In the genomic region with DNA sequence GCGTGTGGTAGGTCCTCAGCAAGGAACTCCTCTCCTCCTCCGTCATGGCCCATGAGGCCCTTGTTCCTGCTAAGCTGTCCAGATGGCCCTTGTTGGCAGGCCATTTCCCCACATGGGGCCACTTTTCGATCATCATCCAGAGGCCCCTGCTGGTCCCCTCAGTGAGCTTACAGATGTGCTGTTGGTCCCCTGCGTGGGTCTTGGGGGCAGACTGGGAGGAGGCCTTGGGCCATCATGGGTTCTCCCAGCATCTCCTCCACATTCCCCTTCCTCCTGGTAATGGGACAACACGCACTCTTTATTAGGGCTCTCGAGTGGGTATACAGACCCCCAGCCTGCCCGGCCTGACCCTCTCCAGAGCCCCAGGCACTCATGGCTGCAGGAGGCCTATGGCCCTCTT, we compare ENCODE assay signal across 11 cellular contexts.
A peak's percentile ranks its signal among the peaks of the same experiment; 100 is the strongest.
DNase-seq lines count a peak whose midpoint lies in the region; ATAC-seq and TF ChIP-seq lines count a peak whose summit lies in the region.
"Had no signal": no experiment of that assay in that cellular context is flagged by ENCODE, and none has a peak within 500 bp of the region (broad histone marks: within the 10 kb centered on the region; RNA-seq: fewer than 3 reads in every experiment).

No MANE protein-coding gene starts in this region.

- DNase-seq in PC-3 (no peak), neuronal stem cell (ENCODE audit: low spot score) (no peak), SW 1271 (lab: John Stamatoyannopoulos, UW) (no peak)
- DNase-seq: DMS 273 treated with DMSO at 0.1 percent for 48 hours, GOT3, H9, KG1 had no signal

- peaks cover 0 to 55% (median 5%) of the 10 kb centered on the region in 11 experiments; a peak in 8 of 22 replicates for H4K20me1 ChIP-seq in BLaER1 treated with 17β-estradiol and CSF1 and Interleukin-3, amounts not matched to agents 10 nM and 100 nM
- H4K20me1 ChIP-seq in PC-3 (ENCODE audit: low read length) = no peaks in the 10 kb centered on the region

- no peaks in the 10 kb centered on the region for H3K9me3 ChIP-seq in BLaER1 treated with 17β-estradiol and CSF1 and Interleukin-3, amounts not matched to agents 10 nM and 100 nM (replicated peaks in 1 of 11)
- H3K9me3 ChIP-seq in PC-3 (ENCODE audit: low read length) (no peaks in the 10 kb centered on the region), neuronal stem cell (replicated peaks in 1 of 2; ENCODE audit: control insufficient read depth in 2 of 2, insufficient read depth in 1 of 2, low read depth in 1 of 2, low read length in 2 of 2) (no peaks in the 10 kb centered on the region), skeletal muscle tissue (ENCODE audit: control insufficient read depth in 3 of 3, low read length in 3 of 3) (no peaks in the 10 kb centered on the region)

- no CpG with 5 or more reads among the region's 7 CpGs for WGBS in neuronal stem cell (ENCODE audit: extremely low coverage in 2 of 2, insufficient read length in 2 of 2, insufficient replicate concordance in 1 of 2), 2 donors

- no peak overlapping the region for H3K4me3 ChIP-seq in BLaER1 treated with 17β-estradiol and CSF1 and Interleukin-3, amounts not matched to agents 10 nM and 100 nM
- H3K4me3 ChIP-seq in PC-3 (ENCODE audit: low read length) (no peak overlapping the region), neuronal stem cell (ENCODE audit: low read length in 2 of 2) (no peak overlapping the region), skeletal muscle tissue (ENCODE audit: low read length in 3 of 3) (no peak overlapping the region)

- H2AFZ ChIP-seq in PC-3 (ENCODE audit: low read length) (no peak overlapping the region), neuronal stem cell (ENCODE audit: low read length) (no peak overlapping the region)

- H2BK15ac ChIP-seq in neuronal stem cell (ENCODE audit: low read length) = no peak overlapping the region

- H3K27me3 ChIP-seq in BLaER1 treated with 17β-estradiol and CSF1 and Interleukin-3, amounts not matched to agents 10 nM and 100 nM = no peaks in the 10 kb centered on the region
- H3K27me3 ChIP-seq in PC-3 (ENCODE audit: low read length) = no peaks in the 10 kb centered on the region
- H3K27me3 ChIP-seq in neuronal stem cell (ENCODE audit: control insufficient read depth in 3 of 3, insufficient read depth in 3 of 3, low read depth in 1 of 3, low read length in 3 of 3) = peaks cover 0 to 25% (median 0%) of the 10 kb centered on the region in 3 experiments
- no peaks in the 10 kb centered on the region for H3K27me3 ChIP-seq in skeletal muscle tissue (ENCODE audit: control insufficient read depth in 3 of 3, insufficient read depth in 3 of 3, low read length in 3 of 3)

- H4K8ac ChIP-seq in neuronal stem cell (ENCODE audit: low read depth, low read length) = no peak overlapping the region

- no peaks in the 10 kb centered on the region for H3K79me1 ChIP-seq in neuronal stem cell (ENCODE audit: low read depth, low read length)

- H3K36me3 ChIP-seq in BLaER1 treated with 17β-estradiol and CSF1 and Interleukin-3, amounts not matched to agents 10 nM and 100 nM = peaks cover 0 to 18% (median 0%) of the 10 kb centered on the region in 11 experiments; a peak in 5 of 22 replicates
- H3K36me3 ChIP-seq in PC-3 (ENCODE audit: low read depth, low read length) (no peaks in the 10 kb centered on the region), neuronal stem cell (replicated peaks in 1 of 2; ENCODE audit: control insufficient read depth in 2 of 2, insufficient read depth in 2 of 2, low read length in 2 of 2) (no peaks in the 10 kb centered on the region), skeletal muscle tissue (ENCODE audit: control insufficient read depth in 3 of 3, insufficient read depth in 3 of 3, low read length in 3 of 3) (peaks cover 0 to 4% (median 0%) of the 10 kb centered on the region in 3 donors)

- H3K27ac ChIP-seq in BLaER1 treated with 17β-estradiol and CSF1 and Interleukin-3, amounts not matched to agents 10 nM and 100 nM = no peak overlapping the region
- no peak overlapping the region; the same call in 1 of the 2 replicates for H3K27ac ChIP-seq in PC-3 (ENCODE audit: low read length)
- H3K27ac ChIP-seq in neuronal stem cell (replicated peaks; ENCODE audit: low read length) = no peak overlapping the region
- peak overlapping the region; percentile 56 for H3K27ac ChIP-seq in skeletal muscle tissue (ENCODE audit: low read depth, low read length)

- peak overlapping the region; percentile 30 for H2AK5ac ChIP-seq in neuronal stem cell (ENCODE audit: low read depth, low read length)

- H3K4me1 ChIP-seq in BLaER1 treated with 17β-estradiol and CSF1 and Interleukin-3, amounts not matched to agents 10 nM and 100 nM = peaks cover 0 to 20% (median 14%) of the 10 kb centered on the region in 10 experiments; a peak in 14 of 20 replicates
- peaks cover 40% of the 10 kb centered on the region for H3K4me1 ChIP-seq in PC-3 (ENCODE audit: insufficient read depth, low read length)
- H3K4me1 ChIP-seq in neuronal stem cell (ENCODE audit: control insufficient read depth in 2 of 2, insufficient read depth in 1 of 2, low read depth in 1 of 2, low read length in 2 of 2) = peaks cover 2 to 11% of the 10 kb centered on the region in 2 donors
- H3K4me1 ChIP-seq in skeletal muscle tissue (ENCODE audit: control insufficient read depth in 3 of 3, insufficient read depth in 3 of 3, low read length in 3 of 3) = peaks cover 13 to 39% (median 35%) of the 10 kb centered on the region in 3 donors

- H3K14ac ChIP-seq in neuronal stem cell (ENCODE audit: low read length) = peak overlapping the region; percentile 44

- H3K79me2 ChIP-seq in PC-3 (ENCODE audit: low read length) = no peaks in the 10 kb centered on the region

- no peak overlapping the region for H3K23ac ChIP-seq in neuronal stem cell (ENCODE audit: low read depth, low read length, poor library complexity)

- no peak for TF ChIP-seq CTCF in PC-3 (conservative IDR thresholded peaks at IDR 0.05; ENCODE audit: low read depth, low read length)

- H3K9me2 ChIP-seq in PC-3 (replicated peaks; ENCODE audit: low read length) = no peaks in the 10 kb centered on the region

- BruUV-seq in PC-3 (replicated peaks; lab: Mats Ljungman, UMichigan) = no TSS peak

- no peak overlapping the region for H2BK120ac ChIP-seq in neuronal stem cell (ENCODE audit: low read depth, low read length)

- peak overlapping the region; percentile 16 for H3K18ac ChIP-seq in neuronal stem cell (ENCODE audit: low read length)

- H4K91ac ChIP-seq in neuronal stem cell (ENCODE audit: low read depth, low read length, poor library complexity) = no peak overlapping the region

- intact Hi-C loops in PC-3 (cut with micrococcal nuclease) = no loop called here

- H2BK12ac ChIP-seq in neuronal stem cell (ENCODE audit: low read length) = no peak overlapping the region

- POLR2A ChIA-PET in PC-3 (lab: Charles Lee; ENCODE audit: unreplicated experiment) = no interaction called here

- ATAC-seq in PC-3 (no peak), GM19395 (IDR thresholded peaks at IDR 0.05; ENCODE audit: unreplicated experiment) (no peak), HG03135 (IDR thresholded peaks at IDR 0.05; ENCODE audit: unreplicated experiment) (no peak)

- no peak overlapping the region for H3K4ac ChIP-seq in neuronal stem cell (ENCODE audit: low read length)

- H3K4me2 ChIP-seq in BLaER1 treated with 17β-estradiol and CSF1 and Interleukin-3, amounts not matched to agents 10 nM and 100 nM = peak overlapping the region in 8 of 11 experiments; percentile 43 to 72 (median 62); a peak in 12 of 22 replicates
- H3K4me2 ChIP-seq in PC-3 (ENCODE audit: low read length) = peak overlapping the region; percentile 55; the same call in 1 of the 2 replicates
- no peak overlapping the region for H3K4me2 ChIP-seq in neuronal stem cell (ENCODE audit: insufficient read depth, low read length, poor library complexity, severe bottlenecking)

- H3F3A ChIP-seq in PC-3 (ENCODE audit: low read length, unreplicated experiment) = no peaks in the 10 kb centered on the region

- no peak overlapping the region for H2BK5ac ChIP-seq in neuronal stem cell (ENCODE audit: low read length)

- H3K9ac ChIP-seq in BLaER1 treated with 17β-estradiol and CSF1 and Interleukin-3, amounts not matched to agents 10 nM and 100 nM = no peak overlapping the region
- H3K9ac ChIP-seq in PC-3 (ENCODE audit: low read length) = no peak overlapping the region
- H3K9ac ChIP-seq in neuronal stem cell (ENCODE audit: low read depth, low read length, poor library complexity) = no peak overlapping the region
- peak overlapping the region in 1 of 3 donors; percentile 66 for H3K9ac ChIP-seq in skeletal muscle tissue (ENCODE audit: low read depth in 1 of 3, low read length in 3 of 3)

- CTCF ChIA-PET in PC-3 (lab: Charles Lee) = no interaction called here
